Comparison of ENCODE assay signal across 9 cellular contexts in the genomic region with DNA sequence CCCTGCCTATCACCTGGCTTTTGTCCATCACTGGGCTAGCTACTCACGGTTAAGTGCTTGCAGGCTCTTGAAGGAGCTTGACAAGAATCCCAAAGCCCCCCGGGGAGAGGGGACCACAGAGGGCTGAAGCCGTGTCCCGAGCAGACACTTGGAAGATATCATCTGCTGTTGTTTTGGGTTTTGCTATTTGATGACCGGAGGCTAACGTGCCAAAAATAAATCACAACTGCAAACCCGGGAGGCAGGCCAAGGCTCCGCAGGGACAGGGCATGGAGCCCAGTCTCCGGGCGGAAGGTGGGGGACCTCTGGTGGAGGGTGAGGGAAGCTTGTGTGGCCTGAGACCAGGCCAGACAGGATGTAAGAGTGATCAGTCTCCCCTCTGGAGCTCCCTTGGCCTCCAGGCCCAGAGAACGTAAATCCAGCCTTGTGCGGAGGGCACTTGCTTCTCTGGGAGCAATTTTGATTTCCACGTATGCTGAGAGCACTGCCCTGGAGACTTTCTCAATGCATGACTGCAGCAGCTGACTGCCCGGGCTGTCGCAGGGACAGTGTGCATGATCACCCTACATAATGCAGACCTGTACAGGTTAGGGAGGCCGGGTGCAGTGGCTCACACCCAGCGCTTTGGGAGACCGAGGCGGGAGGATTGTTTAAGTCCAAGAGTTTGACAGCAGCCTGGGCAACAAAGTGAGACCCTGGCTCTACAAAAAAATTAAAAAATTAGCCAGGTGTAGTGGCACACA. TPM values are rescaled to one million over a fixed set of nuclear protein-coding genes. Genes with fewer than 3 reads are reported as not detected.
DNase-seq lines count a peak whose midpoint lies in the region; ATAC-seq and TF ChIP-seq lines count a peak whose summit lies in the region.
"Had no signal": no experiment of that assay in that cellular context is flagged by ENCODE, and none has a peak within 500 bp of the region (broad histone marks: within the 10 kb centered on the region; RNA-seq: fewer than 3 reads in every experiment).

Gene PHKG1, minus strand, starts transcription at position 164 of the 743 bp plus-strand sequence. CDS start 4,011 bp downstream, outside the sequence.

- peak within 1 kb of the TSS; percentile 2 for H3K4me3 ChIP-seq in fibroblast of the aortic adventitia (ENCODE audit: low read depth, low read length)
- H3K4me3 ChIP-seq: BLaER1 treated with 17β-estradiol and CSF1 and Interleukin-3, amounts not matched to agents 10 nM and 100 nM had no signal

- DNase-seq in NCI-H748 (lab: John Stamatoyannopoulos, UW; ENCODE audit: unreplicated experiment) = peak; percentile 4
- no peak for DNase-seq in NCI-H748 treated with DMSO at 0.1 percent for 48 hours (lab: John Stamatoyannopoulos, UW)
- DNase-seq in SK-MEL-5 (ENCODE audit: low read depth, low spot score) = peak; percentile 79
- DNase-seq in fibroblast of the aortic adventitia (ENCODE audit: low read depth) = peak; percentile 91
- DNase-seq in occipital lobe (lab: John Stamatoyannopoulos, UW) = peak; percentile 58
- DNase-seq in NOMO-1 (lab: John Stamatoyannopoulos, UW; ENCODE audit: unreplicated experiment in 2 of 2) = no peak

- in situ Hi-C loops in SK-MEL-5 (cut with HindIII; ENCODE audit: low pct_unique_long_range_greater_than_20kb, low sequenced_read_pairs) = no loop called here

- ATAC-seq in HG03432 (IDR thresholded peaks at IDR 0.05; ENCODE audit: unreplicated experiment) (no peak), GM21619 (IDR thresholded peaks at IDR 0.05; ENCODE audit: unreplicated experiment) (no peak)

- peak; percentile 77 for TF ChIP-seq CTCF in fibroblast of the aortic adventitia (IDR thresholded peaks at IDR 0.05; ENCODE audit: insufficient read depth, low read length)

RNA-seq across cellular contexts. Expression of gene PHKG1, which starts in this region (rescaled TPM):
- 0.67 and 1.9 TPM in 2 replicates for total RNA-seq in SK-MEL-5 (2014; rRNA removed; shearing (Covaris generic))
- polyA plus RNA-seq in SK-MEL-5 (2015; cell fraction: cytosol; rRNA removed) = 0.18 and 0.56 TPM in 2 replicates
- 2.8 and 6.2 TPM in 2 replicates for polyA plus RNA-seq in SK-MEL-5 (2015; cell fraction: nucleus; rRNA removed)
- 2.3 and 3.4 TPM in 2 replicates for total RNA-seq in fibroblast of the aortic adventitia (ENCODE audit: low replicate concordance)
- 3.6 TPM for total RNA-seq in occipital lobe

Comparison
In these comparisons a context has a peak if more than half of its experiments do, and no peak if none do; other contexts are left out.
1. DNase-seq: peak in NCI-H748 (single experiment), SK-MEL-5 (single experiment), fibroblast of the aortic adventitia (single experiment) and occipital lobe (single experiment); none in NCI-H748 treated with DMSO at 0.1 percent for 48 hours (single experiment) and NOMO-1 (0 of 2).